In the genomic region with DNA sequence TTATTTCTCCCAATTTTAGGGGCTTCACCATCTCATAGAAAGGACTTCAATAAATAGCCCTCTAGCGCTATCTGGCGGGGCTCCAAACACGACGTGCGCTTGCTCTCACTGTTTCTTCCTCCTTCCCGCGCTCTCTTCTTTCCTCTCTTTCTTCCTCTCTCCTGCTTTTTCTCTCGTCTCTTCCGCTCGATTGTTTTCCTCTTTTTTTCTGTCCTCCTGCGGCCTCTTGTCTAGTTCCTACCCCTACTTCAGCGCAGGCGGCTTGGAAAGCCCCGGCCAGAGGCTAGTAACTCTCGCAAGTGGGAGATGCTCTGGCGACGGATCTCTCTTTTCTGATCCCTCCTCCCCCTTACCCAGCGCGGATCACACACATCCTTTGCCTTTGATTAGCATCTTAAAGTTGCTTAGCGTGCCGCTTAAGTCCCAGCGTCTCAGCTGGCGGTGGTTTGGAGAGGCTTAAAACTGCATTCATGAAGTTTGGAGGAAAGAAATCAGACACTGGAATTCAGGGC, we compare ENCODE assay signal across 8 cellular contexts. TPM values are rescaled to one million over a fixed set of nuclear protein-coding genes. Genes with fewer than 3 reads are reported as not detected.
A peak's percentile ranks its signal among the peaks of the same experiment; 100 is the strongest.
DNase-seq lines count a peak whose midpoint lies in the region; TF ChIP-seq lines count a peak whose summit lies in the region.

No MANE protein-coding gene starts in this region.

- peaks cover 91% of the 10 kb centered on the region for H3K27me3 ChIP-seq in NT2/D1 (ENCODE audit: insufficient read depth, insufficient read length)
- no peaks in the 10 kb centered on the region for H3K27me3 ChIP-seq in fibroblast of lung (ENCODE audit: control insufficient read depth, insufficient read depth, low read length)

- H3K27ac Mint-ChIP-seq in activated CD4-positive, alpha-beta memory T cell treated with anti-CD3 and anti-CD28 coated beads, Interleukin-2, amount 10 ng/mL, durations not matched to agents 7 days and 5 days: no peak overlapping the region

- peak overlapping the region; percentile 44 for H3K4me2 ChIP-seq in fibroblast of lung (ENCODE audit: extremely low read depth, insufficient read depth, low read length)

- no peaks in the 10 kb centered on the region for H3K9me3 Mint-ChIP-seq in activated CD4-positive, alpha-beta memory T cell treated with anti-CD3 and anti-CD28 coated beads, Interleukin-2, amount 10 ng/mL, durations not matched to agents 7 days and 5 days

- H3K9ac ChIP-seq in NT2/D1 (ENCODE audit: insufficient read length, low read depth): no peak overlapping the region
- H3K9ac ChIP-seq in fibroblast of lung (ENCODE audit: insufficient read depth, low read length): no peak overlapping the region

- peak overlapping the region; percentile 45 for H2AFZ ChIP-seq in fibroblast of lung (ENCODE audit: low read length)

- no peak overlapping the region for H3K4me3 Mint-ChIP-seq in activated CD4-positive, alpha-beta memory T cell treated with anti-CD3 and anti-CD28 coated beads, Interleukin-2, amount 10 ng/mL, durations not matched to agents 7 days and 5 days

- DNase-seq in GM12865 (ENCODE audit: low read depth) (peak; percentile 63), NT2/D1 (ENCODE audit: low read depth, low spot score) (no peak), fibroblast of lung (ENCODE audit: low read depth in 2 of 2) (peak; percentile 63 to 67), posterior vena cava (ENCODE audit: low spot score) (peak; percentile 83), 8988T (no peak), NCI-H1048 (lab: John Stamatoyannopoulos, UW) (no peak), DMS79 (lab: John Stamatoyannopoulos, UW) (no peak)
- no peak for DNase-seq in activated CD4-positive, alpha-beta memory T cell treated with anti-CD3 and anti-CD28 coated beads, Interleukin-2, amount 10 ng/mL, durations not matched to agents 7 days and 5 days

- intact Hi-C loops in posterior vena cava (cut with DNase I): loop anchor here in 1 of 2 donors (10.0 kb wide), 1 partner anchor 222 kb away; no protein-coding TSS in a partner anchor

- peaks cover 8% of the 10 kb centered on the region for H3K36me3 Mint-ChIP-seq in activated CD4-positive, alpha-beta memory T cell treated with anti-CD3 and anti-CD28 coated beads, Interleukin-2, amount 10 ng/mL, durations not matched to agents 7 days and 5 days (ENCODE audit: low read depth)

- POLR2A ChIA-PET in activated CD4-positive, alpha-beta memory T cell treated with anti-CD3 and anti-CD28 coated beads, Interleukin-2, amount 10 ng/mL, durations not matched to agents 7 days and 5 days (lab: Charles Lee): no interaction called here

- H3K9me3 ChIP-seq in NT2/D1 (ENCODE audit: insufficient read depth, low read length) (no peaks in the 10 kb centered on the region), fibroblast of lung (ENCODE audit: control insufficient read depth, insufficient read depth, low read depth, low read length) (no peaks in the 10 kb centered on the region)

- H4K20me1 ChIP-seq in fibroblast of lung (ENCODE audit: control insufficient read depth, extremely low read depth, insufficient read depth, low read length): no peaks in the 10 kb centered on the region

- H3K27me3 Mint-ChIP-seq in activated CD4-positive, alpha-beta memory T cell treated with anti-CD3 and anti-CD28 coated beads, Interleukin-2, amount 10 ng/mL, durations not matched to agents 7 days and 5 days: peaks cover 91% of the 10 kb centered on the region

- no peaks in the 10 kb centered on the region for H3K4me1 ChIP-seq in NT2/D1 (ENCODE audit: insufficient read depth, insufficient read length)
- H3K4me1 ChIP-seq in fibroblast of lung (ENCODE audit: control insufficient read depth, extremely low read depth, insufficient read depth, low read length): peaks cover 2% of the 10 kb centered on the region

- H3K79me2 ChIP-seq in fibroblast of lung (ENCODE audit: control insufficient read depth, insufficient read depth, low read length): no peaks in the 10 kb centered on the region

- peak; percentile 52 for TF ChIP-seq CTCF in GM12865 (IDR thresholded peaks at IDR 0.05; ENCODE audit: insufficient read depth, low read depth, low read length, missing control alignments)
- TF ChIP-seq CTCF in fibroblast of lung (conservative IDR thresholded peaks at IDR 0.05 in 1 of 2, IDR thresholded peaks at IDR 0.05 in 1 of 2; ENCODE audit: low read depth in 1 of 2, low read length in 2 of 2): peak in 1 of 2 donors; percentile 34

- no peak overlapping the region for H3K4me3 ChIP-seq in GM12865 (ENCODE audit: low read depth, low read length)
- H3K4me3 ChIP-seq in NT2/D1 (ENCODE audit: insufficient read length, low read depth): peak overlapping the region; percentile 28
- peak overlapping the region in 3 of 4 experiments; percentile 17 to 49 (median 33) for H3K4me3 ChIP-seq in fibroblast of lung (replicated peaks in 1 of 4; ENCODE audit: control extremely low read depth in 1 of 4, insufficient read depth in 1 of 4, low read depth in 3 of 4, low read length in 4 of 4)

- peaks cover 8% of the 10 kb centered on the region for H3K4me1 Mint-ChIP-seq in activated CD4-positive, alpha-beta memory T cell treated with anti-CD3 and anti-CD28 coated beads, Interleukin-2, amount 10 ng/mL, durations not matched to agents 7 days and 5 days

- CTCF ChIA-PET in activated CD4-positive, alpha-beta memory T cell treated with anti-CD3 and anti-CD28 coated beads, Interleukin-2, amount 10 ng/mL, durations not matched to agents 7 days and 5 days (lab: Charles Lee): no interaction called here

- H3K27ac ChIP-seq in fibroblast of lung (ENCODE audit: insufficient read depth, low read length): no peak overlapping the region

- H3K36me3 ChIP-seq in NT2/D1 (ENCODE audit: insufficient read depth, insufficient read length, low read length) (no peaks in the 10 kb centered on the region), fibroblast of lung (ENCODE audit: control insufficient read depth, insufficient read depth, low read length) (no peaks in the 10 kb centered on the region)

RNA-seq across cellular contexts. Expression of a gene that starts 6.2 kb away (rescaled TPM):
- total RNA-seq in fibroblast of lung (16.9 and 31.0 TPM in 2 replicates), posterior vena cava (10 to 100 TPM; 54.0 to 55.2 TPM)
- polyA plus RNA-seq in fibroblast of lung: 37.1 and 40.2 TPM in 2 replicates
- 42.3 and 48.9 TPM in 2 replicates for polyA plus RNA-seq in fibroblast of lung (2012)
- polyA minus RNA-seq in fibroblast of lung (ENCODE audit: low replicate concordance): 68.8 and 77.4 TPM in 2 replicates
- not detected for total RNA-seq in activated CD4-positive, alpha-beta memory T cell treated with anti-CD3 and anti-CD28 coated beads, Interleukin-2, amount 10 ng/mL, durations not matched to agents 7 days and 5 days

Comparison
In these comparisons a context has a peak if more than half of its experiments do, and no peak if none do; other contexts are left out.
1. DNase-seq: peak in GM12865 (single experiment), fibroblast of lung (2 of 2) and posterior vena cava (single experiment); none in NT2/D1 (single experiment), 8988T (single experiment), NCI-H1048 (single experiment), DMS79 (single experiment) and activated CD4-positive, alpha-beta memory T cell treated with anti-CD3 and anti-CD28 coated beads, Interleukin-2, amount 10 ng/mL, durations not matched to agents 7 days and 5 days (single experiment).
2. RNA of a gene that starts 6.2 kb away (total RNA-seq): 54.0 to 55.2 TPM in posterior vena cava and 16.9 to 31.0 TPM in fibroblast of lung; not detected in activated CD4-positive, alpha-beta memory T cell treated with anti-CD3 and anti-CD28 coated beads, Interleukin-2, amount 10 ng/mL, durations not matched to agents 7 days and 5 days; every median in the first group is over 10 times any median in the second.